In genomic region chr7:576524-577277, GRCh38 we compare ENCODE assay signal across 27 cellular contexts.
"Had no signal": no experiment of that assay in that cellular context is flagged by ENCODE, and none has a peak within 500 bp of the region (broad histone marks: within the 10 kb centered on the region; RNA-seq: fewer than 3 reads in every experiment).

No MANE protein-coding gene starts in this region.

- DNase-seq: cerebellar nuclear complex; cortex of kidney; effector memory CD8-positive, alpha-beta T cell; foreskin fibroblast; gastrocnemius medialis; hippocampal formation; kidney glomerular epithelial cell; natural killer cell; occipital lobe; stimulated activated CD4-positive, alpha-beta T cell treated with anti-CD3 and anti-CD28 coated beads, Interleukin-12 subunit alpha, Interleukin-12 subunit beta, amount 100 ng/mL, for 4 hours; stimulated activated CD4-positive, alpha-beta T cell treated with anti-CD3 and anti-CD28 coated beads, Interleukin-1b, Interleukin-23, amount 100 ng/mL, for 48 hours; stimulated activated CD4-positive, alpha-beta T cell treated with anti-CD3 and anti-CD28 coated beads, Interleukin-4, amount 100 ng/mL, for 1 hour; stimulated activated CD8-positive, alpha-beta memory T cell treated with anti-CD3 and anti-CD28 coated beads, Interleukin-4, amount 100 ng/mL, for 48 hours; stimulated activated naive CD4-positive, alpha-beta T cell; stimulated activated naive CD8-positive, alpha-beta T cell treated with anti-CD3 and anti-CD28 coated beads, Interleukin-15, amount 100 ng/mL, for 72 hours; transverse colon; upper lobe of right lung; uterus had no signal

- H3K4me1 ChIP-seq: parathyroid adenoma, suprapubic skin, upper lobe of right lung had no signal

- H3K9me3 ChIP-seq: gastrocnemius medialis, suprapubic skin, transverse colon, upper lobe of right lung, uterus had no signal

- H3K27me3 ChIP-seq: suprapubic skin, transverse colon, upper lobe of right lung, uterus had no signal

- H3K27me3 Mint-ChIP-seq: effector memory CD8-positive, alpha-beta T cell; memory B cell; progenitor cell of endocrine pancreas; stimulated activated naive CD8-positive, alpha-beta T cell treated with anti-CD3 and anti-CD28 coated beads, Interleukin-15, amount 100 ng/mL, for 72 hours had no signal

- H3K36me3 ChIP-seq: gastrocnemius medialis, transverse colon, upper lobe of right lung, uterus had no signal

- ATAC-seq: effector memory CD8-positive, alpha-beta T cell; esophagus mucosa; gastrocnemius medialis; natural killer cell; sciatic nerve; stimulated activated naive CD8-positive, alpha-beta T cell treated with anti-CD3 and anti-CD28 coated beads, Interleukin-15, amount 100 ng/mL, for 72 hours; upper lobe of right lung had no signal

- H3K4me3 ChIP-seq: gastrocnemius medialis, lung, smooth muscle cell, suprapubic skin, transverse colon, upper lobe of right lung, uterus had no signal

- H3K27ac ChIP-seq: epithelial cell of prostate, gastrocnemius medialis, parathyroid adenoma, suprapubic skin, transverse colon, upper lobe of right lung, uterus had no signal

- H3K4me1 Mint-ChIP-seq: memory B cell had no signal

- H3K9ac ChIP-seq: parathyroid adenoma had no signal

- H3K4me3 Mint-ChIP-seq: effector memory CD8-positive, alpha-beta T cell; memory B cell; natural killer cell; stimulated activated naive CD8-positive, alpha-beta T cell treated with anti-CD3 and anti-CD28 coated beads, Interleukin-15, amount 100 ng/mL, for 72 hours had no signal

- H3K27ac Mint-ChIP-seq: effector memory CD8-positive, alpha-beta T cell; memory B cell; natural killer cell; progenitor cell of endocrine pancreas had no signal

- H3K36me3 Mint-ChIP-seq: natural killer cell had no signal

- H3K9me3 Mint-ChIP-seq: effector memory CD8-positive, alpha-beta T cell; natural killer cell had no signal
